13 cellular contexts compared by ENCODE assay signal in genomic region chr13:29522044-29522685, GRCh38.
DNase-seq lines count a peak whose midpoint lies in the region; ATAC-seq, FAIRE-seq and TF ChIP-seq lines count a peak whose summit lies in the region.
"Had no signal": no experiment of that assay in that cellular context is flagged by ENCODE, and none has a peak within 500 bp of the region (broad histone marks: within the 10 kb centered on the region; RNA-seq: fewer than 3 reads in every experiment).

No MANE protein-coding gene starts in this region.

- H3K27ac ChIP-seq in thyroid gland: peak overlapping the region in 2 of 3 donors; percentile 43 to 54

- no peaks in the 10 kb centered on the region for H3K36me3 ChIP-seq in thyroid gland

- FAIRE-seq in H54 (lab: Jason Lieb, UNC): no peak

- H3K4me1 ChIP-seq in thyroid gland: no peaks in the 10 kb centered on the region

- TF ChIP-seq CTCF in thyroid gland (IDR thresholded peaks at IDR 0.05): no peak

- H3K4me3 ChIP-seq in thyroid gland (replicated peaks in 1 of 3): no peak overlapping the region

- no peaks in the 10 kb centered on the region for H3K9me3 ChIP-seq in thyroid gland

- peak; percentile 78 for DNase-seq in H54 (ENCODE audit: insufficient read length, low spot score)
- peak; percentile 82 for DNase-seq in brain pericyte (ENCODE audit: low read depth, low spot score)
- DNase-seq in iris pigment epithelial cell (ENCODE audit: low read depth): peak; percentile 93
- no peak for DNase-seq in thyroid gland
- DNase-seq in SW 1271 (lab: John Stamatoyannopoulos, UW): no peak
- DNase-seq in stimulated activated CD4-positive, alpha-beta T cell treated with anti-CD3 and anti-CD28 coated beads, Interleukin-4, amount 100 ng/mL, for 4 hours: no peak
- DNase-seq in NCI-H510A (lab: John Stamatoyannopoulos, UW): no peak
- DNase-seq: activated CD4-positive, alpha-beta T cell treated with anti-CD3 and anti-CD28 coated beads, Interleukin-2, amount 10 ng/mL, durations not matched to agents 24 days and 14 days; DMS79 treated with DMSO at 0.1 percent for 48 hours; effector CD8-positive, alpha-beta T cell; NCI-H226; stimulated activated CD4-positive, alpha-beta T cell treated with anti-CD3 and anti-CD28 coated beads, Interleukin-4, amount 100 ng/mL, for 24 hours had no signal

- intact Hi-C loops in thyroid gland (cut with DNase I): no loop called here

- TF ChIP-seq POLR2A in H54 (IDR thresholded peaks at IDR 0.05; ENCODE audit: low read depth, low read length) (no peak), thyroid gland (IDR thresholded peaks at IDR 0.05) (no peak)

- 89% methylated on average over 16 of the region's 16 CpGs for WGBS in thyroid gland, 2 donors

- H3K27me3 ChIP-seq in thyroid gland: no peaks in the 10 kb centered on the region

- no peak for ATAC-seq in HG03196 (IDR thresholded peaks at IDR 0.05; ENCODE audit: unreplicated experiment)

Comparison
In these comparisons a context has a peak if more than half of its experiments do, and no peak if none do; other contexts are left out.
1. DNase-seq: peak in H54 (single experiment), brain pericyte (single experiment) and iris pigment epithelial cell (single experiment); none in thyroid gland (0 of 2), SW 1271 (0 of 2), stimulated activated CD4-positive, alpha-beta T cell treated with anti-CD3 and anti-CD28 coated beads, Interleukin-4, amount 100 ng/mL, for 4 hours (0 of 2) and NCI-H510A (single experiment).